Comparison of ENCODE assay signal across 9 cellular contexts in genomic region chr7:98394377-98394836, GRCh38.
A peak's percentile ranks its signal among the peaks of the same experiment; 100 is the strongest.
DNase-seq lines count a peak whose midpoint lies in the region; ATAC-seq and TF ChIP-seq lines count a peak whose summit lies in the region.
"Had no signal": no experiment of that assay in that cellular context is flagged by ENCODE, and none has a peak within 500 bp of the region (broad histone marks: within the 10 kb centered on the region; RNA-seq: fewer than 3 reads in every experiment).

No MANE protein-coding gene starts in this region.

- peak; percentile 80 for DNase-seq in HCEC 1CT
- peak; percentile 69 for DNase-seq in fibroblast of mammary gland (ENCODE audit: low read depth)
- DNase-seq in stromal cell of bone marrow (ENCODE audit: low read depth): peak; percentile 71
- no peak for DNase-seq in ACHN
- no peak for DNase-seq in stimulated activated naive B cell treated with anti-CD40 and anti-IgM and Interleukin-4, amounts not matched to agents 10 μg/mL and 1 μg/mL and 100 μg/mL, for 72 hours
- DNase-seq: activated naive CD8-positive, alpha-beta T cell treated with anti-CD3 and anti-CD28 coated beads, Interleukin-2, amount 50 U/mL, for 24 hours; DMS153 had no signal

- H3K9me3 Mint-ChIP-seq in stimulated activated naive B cell treated with anti-CD40 and anti-IgM and Interleukin-4, amounts not matched to agents 10 μg/mL and 1 μg/mL and 100 μg/mL, for 72 hours: no peaks in the 10 kb centered on the region
- H3K9me3 Mint-ChIP-seq: activated naive CD8-positive, alpha-beta T cell treated with anti-CD3 and anti-CD28 coated beads, Interleukin-2, amount 50 U/mL, for 24 hours had no signal

- peaks cover 0 to 2% of the 10 kb centered on the region in 2 donors for H3K4me1 Mint-ChIP-seq in stimulated activated naive B cell treated with anti-CD40 and anti-IgM and Interleukin-4, amounts not matched to agents 10 μg/mL and 1 μg/mL and 100 μg/mL, for 72 hours
- H3K4me1 Mint-ChIP-seq: activated naive CD8-positive, alpha-beta T cell treated with anti-CD3 and anti-CD28 coated beads, Interleukin-2, amount 50 U/mL, for 24 hours had no signal

- TF ChIP-seq CTCF in fibroblast of mammary gland (conservative IDR thresholded peaks at IDR 0.05; ENCODE audit: control insufficient read depth, insufficient read depth, low read depth, low read length): no peak

- peak; percentile 90 for ATAC-seq in SK-N-SH treated with all-trans-retinoic acid at 6 μM for 48 hours
- no peak for ATAC-seq in GM18498 (IDR thresholded peaks at IDR 0.05; ENCODE audit: unreplicated experiment)
- ATAC-seq in stimulated activated naive B cell treated with anti-CD40 and anti-IgM and Interleukin-4, amounts not matched to agents 10 μg/mL and 1 μg/mL and 100 μg/mL, for 72 hours (replicated peaks): no peak
- ATAC-seq: activated naive CD8-positive, alpha-beta T cell treated with anti-CD3 and anti-CD28 coated beads, Interleukin-2, amount 50 U/mL, for 24 hours had no signal

- no peak overlapping the region for H3K27ac Mint-ChIP-seq in stimulated activated naive B cell treated with anti-CD40 and anti-IgM and Interleukin-4, amounts not matched to agents 10 μg/mL and 1 μg/mL and 100 μg/mL, for 72 hours
- H3K27ac Mint-ChIP-seq: activated naive CD8-positive, alpha-beta T cell treated with anti-CD3 and anti-CD28 coated beads, Interleukin-2, amount 50 U/mL, for 24 hours had no signal

- H3K4me3 Mint-ChIP-seq in stimulated activated naive B cell treated with anti-CD40 and anti-IgM and Interleukin-4, amounts not matched to agents 10 μg/mL and 1 μg/mL and 100 μg/mL, for 72 hours: no peak overlapping the region
- H3K4me3 Mint-ChIP-seq: activated naive CD8-positive, alpha-beta T cell treated with anti-CD3 and anti-CD28 coated beads, Interleukin-2, amount 50 U/mL, for 24 hours had no signal

- no peak overlapping the region for H3K4me3 ChIP-seq in fibroblast of mammary gland (ENCODE audit: control insufficient read depth, low read depth, low read length)

- H3K36me3 Mint-ChIP-seq in stimulated activated naive B cell treated with anti-CD40 and anti-IgM and Interleukin-4, amounts not matched to agents 10 μg/mL and 1 μg/mL and 100 μg/mL, for 72 hours: no peaks in the 10 kb centered on the region

- peaks cover 4 to 14% of the 10 kb centered on the region in 2 donors for H3K27me3 Mint-ChIP-seq in stimulated activated naive B cell treated with anti-CD40 and anti-IgM and Interleukin-4, amounts not matched to agents 10 μg/mL and 1 μg/mL and 100 μg/mL, for 72 hours

- in situ Hi-C loops in ACHN (cut with HindIII; ENCODE audit: low pct_ligation_motif_present, low pct_unique_long_range_greater_than_20kb, low sequenced_read_pairs): loop anchor here (25.0 kb wide), 1 partner anchor 107 kb away; the partner anchor contains the start of gene BRI3

TF ChIP-seq in SK-N-SH treated with all-trans-retinoic acid at 6 μM for 48 hours, 23 proteins besides CTCF, POLR2A, EP300 and RAD21:
- TF ChIP-seq CSRNP3 (CRISPR knock-in tag; IDR thresholded peaks at IDR 0.05): no peak
- no peak for TF ChIP-seq PPARA (CRISPR knock-in tag; IDR thresholded peaks at IDR 0.05; ENCODE audit: borderline replicate concordance)
- TF ChIP-seq ISL1 (CRISPR knock-in tag; IDR thresholded peaks at IDR 0.05): no peak
- no peak for TF ChIP-seq PATZ1 (CRISPR knock-in tag; IDR thresholded peaks at IDR 0.05; ENCODE audit: borderline replicate concordance)
- TF ChIP-seq ZNF70 (CRISPR knock-in tag; IDR thresholded peaks at IDR 0.05): no peak
- TF ChIP-seq TCF4 (CRISPR knock-in tag; IDR thresholded peaks at IDR 0.05; ENCODE audit: borderline replicate concordance): no peak
- TF ChIP-seq CREB5 (CRISPR knock-in tag; IDR thresholded peaks at IDR 0.05; ENCODE audit: low read depth): no peak
- no peak for TF ChIP-seq SNAI2 (CRISPR knock-in tag; IDR thresholded peaks at IDR 0.05)
- TF ChIP-seq ARNTL (CRISPR knock-in tag; IDR thresholded peaks at IDR 0.05; ENCODE audit: borderline replicate concordance, low read depth): no peak
- TF ChIP-seq POU6F1 (CRISPR knock-in tag; IDR thresholded peaks at IDR 0.05; ENCODE audit: borderline replicate concordance, low read depth): no peak
- no peak for TF ChIP-seq RARB (CRISPR knock-in tag; IDR thresholded peaks at IDR 0.05)
- TF ChIP-seq BACH2 (CRISPR knock-in tag; IDR thresholded peaks at IDR 0.05; ENCODE audit: borderline replicate concordance): no peak

Comparison
In these comparisons a context has a peak if more than half of its experiments do, and no peak if none do; other contexts are left out.
1. DNase-seq: peak in HCEC 1CT (single experiment), fibroblast of mammary gland (single experiment) and stromal cell of bone marrow (single experiment); none in ACHN (single experiment) and stimulated activated naive B cell treated with anti-CD40 and anti-IgM and Interleukin-4, amounts not matched to agents 10 μg/mL and 1 μg/mL and 100 μg/mL, for 72 hours (single experiment).